14 cellular contexts compared by ENCODE assay signal in genomic region chr9:93813687-93814560, GRCh38.
DNase-seq lines count a peak whose midpoint lies in the region; ATAC-seq and TF ChIP-seq lines count a peak whose summit lies in the region.
"Had no signal": no experiment of that assay in that cellular context is flagged by ENCODE, and none has a peak within 500 bp of the region (broad histone marks: within the 10 kb centered on the region; RNA-seq: fewer than 3 reads in every experiment).

No MANE protein-coding gene starts in this region.

- CTCF ChIA-PET in SK-N-SH (lab: Yijun Ruan, JAX): interaction anchor here (1.2 to 2.5 kb wide), 3 partner anchors 14 to 149 kb away, joined by 3 to 11 read pairs (median 10); no protein-coding TSS in a partner anchor

- no peak for ATAC-seq in SK-N-SH treated with all-trans-retinoic acid at 6 μM for 48 hours
- no peak for ATAC-seq in HG02763 (IDR thresholded peaks at IDR 0.05; ENCODE audit: unreplicated experiment)
- no peak for ATAC-seq in HG02571 (IDR thresholded peaks at IDR 0.05; ENCODE audit: unreplicated experiment)
- ATAC-seq: GM12878 had no signal

- WGBS in SK-N-SH (ENCODE audit: low lambda C conversion rate): 16% methylated on average over 10 of the region's 12 CpGs
- WGBS in spleen, 5 donors: 31 to 45% (median 39%) methylated on average over 10 to 12 of the region's 12 CpGs

- TF ChIP-seq RAD21 in SK-N-SH (IDR thresholded peaks at IDR 0.05; ENCODE audit: low read length): no peak

- POLR2A ChIA-PET in SK-N-SH (lab: Yijun Ruan, JAX): no interaction called here

- TF ChIP-seq CTCF in SK-N-SH (IDR thresholded peaks at IDR 0.05): no peak
- no peak for TF ChIP-seq CTCF in spleen (IDR thresholded peaks at IDR 0.05 in 8 of 11, conservative IDR thresholded peaks at IDR 0.05 in 3 of 11)

- H3K4me3 ChIP-seq in SK-N-SH (ENCODE audit: low read depth in 2 of 2, low read length in 1 of 2): no peak overlapping the region
- no peak overlapping the region for H3K4me3 ChIP-seq in SJCRH30
- no peak overlapping the region for H3K4me3 ChIP-seq in spleen
- H3K4me3 ChIP-seq: GM12878, thoracic aorta had no signal

- no peak for TF ChIP-seq EP300 in SK-N-SH (IDR thresholded peaks at IDR 0.05; ENCODE audit: borderline replicate concordance in 1 of 2, low read depth in 1 of 2, low read length in 1 of 2)

- H3K9me2 ChIP-seq in SK-N-SH: no peaks in the 10 kb centered on the region

- intact Hi-C loops in spleen (cut with DNase I; ENCODE audit: low total_unique reads): no loop called here

- H3K9ac ChIP-seq in SK-N-SH: no peak overlapping the region

- no peaks in the 10 kb centered on the region for H3K36me3 ChIP-seq in SK-N-SH (replicated peaks in 1 of 2; ENCODE audit: control insufficient read depth in 1 of 2, insufficient read depth in 2 of 2, low read length in 1 of 2)
- no peaks in the 10 kb centered on the region for H3K36me3 ChIP-seq in SJCRH30
- no peaks in the 10 kb centered on the region for H3K36me3 ChIP-seq in spleen
- H3K36me3 ChIP-seq: thoracic aorta had no signal

- H3K79me2 ChIP-seq in SK-N-SH (ENCODE audit: insufficient read depth): no peaks in the 10 kb centered on the region

- H3K27ac ChIP-seq in SK-N-SH (ENCODE audit: low read depth in 2 of 2, low read length in 1 of 2) (no peak overlapping the region), SJCRH30 (no peak overlapping the region), spleen (no peak overlapping the region)
- H3K27ac ChIP-seq: 22Rv1, thoracic aorta had no signal

- no peaks in the 10 kb centered on the region for H3F3A ChIP-seq in SK-N-SH (replicated peaks; ENCODE audit: insufficient read depth)

- no peaks in the 10 kb centered on the region for H4K20me1 ChIP-seq in SK-N-SH (ENCODE audit: insufficient read depth)

- DNase-seq in SK-N-SH: peak; percentile 3
- DNase-seq in NCI-H2107 treated with DMSO at 0.1 percent for 48 hours (lab: John Stamatoyannopoulos, UW; ENCODE audit: unreplicated experiment): peak; percentile 90
- DNase-seq in SJCRH30: peak; percentile 28 to 56
- DNase-seq in spleen: peak; percentile 48
- DNase-seq in hypothalamus (lab: John Stamatoyannopoulos, UW): no peak
- DNase-seq: activated CD8-positive, alpha-beta memory T cell treated with anti-CD3 and anti-CD28 coated beads for 24 hours; Calu3; Karpas-422 had no signal

- TF ChIP-seq POLR2A in spleen (IDR thresholded peaks at IDR 0.05): no peak

- no peaks in the 10 kb centered on the region for H3K27me3 ChIP-seq in SK-N-SH (ENCODE audit: insufficient read depth)
- peaks cover 2% of the 10 kb centered on the region; the same call in 1 of the 2 replicates for H3K27me3 ChIP-seq in SJCRH30
- H3K27me3 ChIP-seq in spleen (replicated peaks in 1 of 7): peaks cover 0 to 81% (median 11%) of the 10 kb centered on the region in 7 donors

- H3K4me2 ChIP-seq in SK-N-SH: no peak overlapping the region

- H2AFZ ChIP-seq in SK-N-SH (ENCODE audit: low read depth): no peak overlapping the region

- H3K9me3 ChIP-seq in SK-N-SH (no peaks in the 10 kb centered on the region), SJCRH30 (replicated peaks) (no peaks in the 10 kb centered on the region), spleen (peaks cover 0 to 4% (median 0%) of the 10 kb centered on the region in 8 donors)
- H3K9me3 ChIP-seq: thoracic aorta had no signal

- H3K4me1 ChIP-seq in SK-N-SH (ENCODE audit: control insufficient read depth in 1 of 2, insufficient read depth in 2 of 2, low read depth in 1 of 2, low read length in 1 of 2): no peaks in the 10 kb centered on the region
- H3K4me1 ChIP-seq in SJCRH30: no peaks in the 10 kb centered on the region; the same call in 1 of the 2 replicates
- no peaks in the 10 kb centered on the region for H3K4me1 ChIP-seq in spleen

TF ChIP-seq in SK-N-SH, 30 proteins besides CTCF, POLR2A, EP300 and RAD21:
- no peak for TF ChIP-seq MXI1 (IDR thresholded peaks at IDR 0.05; ENCODE audit: low read depth, low read length)

TF ChIP-seq in SK-N-SH treated with all-trans-retinoic acid at 6 μM for 48 hours, 23 proteins besides CTCF, POLR2A, EP300 and RAD21:
- TF ChIP-seq ZC3H10 (CRISPR knock-in tag; IDR thresholded peaks at IDR 0.05) (no peak), RARB (CRISPR knock-in tag; IDR thresholded peaks at IDR 0.05) (no peak)

Comparison
In these comparisons a context has a peak if more than half of its experiments do, and no peak if none do; other contexts are left out.
1. DNase-seq: peak in SK-N-SH (single experiment), NCI-H2107 treated with DMSO at 0.1 percent for 48 hours (single experiment), SJCRH30 (2 of 2) and spleen (single experiment); none in hypothalamus (0 of 51).